In the genomic region with DNA sequence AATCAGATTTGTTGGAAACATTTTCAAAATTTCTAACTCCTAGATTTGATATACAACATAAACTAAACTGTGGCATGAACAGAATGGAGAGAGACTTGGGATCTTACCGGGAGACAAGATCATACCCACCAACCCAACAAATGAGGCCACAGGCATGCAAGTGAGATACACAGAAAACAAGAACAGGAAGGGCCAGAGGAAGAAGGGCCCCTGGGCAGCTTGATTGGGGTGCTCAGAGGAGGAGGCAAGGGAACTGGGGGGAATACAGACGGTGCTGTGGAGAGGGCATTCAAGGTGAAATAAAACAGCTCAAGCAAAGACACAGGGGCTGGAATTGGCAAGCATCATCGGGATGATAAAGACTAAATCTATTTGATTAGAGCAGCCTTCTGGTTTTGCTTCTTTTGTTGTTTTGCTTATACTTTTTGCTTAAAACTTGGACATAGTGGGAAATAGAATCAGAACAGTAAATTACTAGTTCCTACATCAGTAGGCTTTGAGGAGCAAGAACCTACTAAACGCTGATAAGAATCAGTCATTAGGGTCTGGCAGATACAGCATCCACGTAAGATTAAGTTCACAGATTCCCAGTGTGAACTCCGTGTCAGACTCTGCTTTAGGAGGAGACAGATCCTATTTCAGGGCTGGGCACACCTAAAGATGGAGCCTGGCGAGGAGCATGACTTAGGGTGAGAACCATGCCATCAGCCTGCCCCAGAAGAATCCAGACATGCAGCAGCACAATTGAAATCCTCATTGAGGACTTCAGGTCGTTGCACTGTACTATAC, we compare ENCODE assay signal across 1 cellular context.
TF ChIP-seq lines count a peak whose summit lies in the region.

No MANE protein-coding gene starts in this region.

TF ChIP-seq in GM23338, 12 proteins besides CTCF, POLR2A, EP300 and RAD21:
- TF ChIP-seq NANOG (IDR thresholded peaks at IDR 0.05; ENCODE audit: borderline replicate concordance) = no peak
- no peak for TF ChIP-seq JUNB (IDR thresholded peaks at IDR 0.05; ENCODE audit: unreplicated experiment)
- no peak for TF ChIP-seq CREB1 (CRISPR knock-in tag; IDR thresholded peaks at IDR 0.05; ENCODE audit: low read depth)
